Comparison of ENCODE assay signal across 1 cellular context in genomic region chr22:38681784-38682335, GRCh38.
TF ChIP-seq lines count a peak whose summit lies in the region.

Gene TOMM22, plus strand, starts transcription at chr22:38681957. Its CDS starts 22 bp downstream, at chr22:38681979.

TF ChIP-seq in HEK293, 187 proteins besides CTCF, POLR2A, EP300 and RAD21 (continued from another document and continues in another):
- TF ChIP-seq, protein P1, sequence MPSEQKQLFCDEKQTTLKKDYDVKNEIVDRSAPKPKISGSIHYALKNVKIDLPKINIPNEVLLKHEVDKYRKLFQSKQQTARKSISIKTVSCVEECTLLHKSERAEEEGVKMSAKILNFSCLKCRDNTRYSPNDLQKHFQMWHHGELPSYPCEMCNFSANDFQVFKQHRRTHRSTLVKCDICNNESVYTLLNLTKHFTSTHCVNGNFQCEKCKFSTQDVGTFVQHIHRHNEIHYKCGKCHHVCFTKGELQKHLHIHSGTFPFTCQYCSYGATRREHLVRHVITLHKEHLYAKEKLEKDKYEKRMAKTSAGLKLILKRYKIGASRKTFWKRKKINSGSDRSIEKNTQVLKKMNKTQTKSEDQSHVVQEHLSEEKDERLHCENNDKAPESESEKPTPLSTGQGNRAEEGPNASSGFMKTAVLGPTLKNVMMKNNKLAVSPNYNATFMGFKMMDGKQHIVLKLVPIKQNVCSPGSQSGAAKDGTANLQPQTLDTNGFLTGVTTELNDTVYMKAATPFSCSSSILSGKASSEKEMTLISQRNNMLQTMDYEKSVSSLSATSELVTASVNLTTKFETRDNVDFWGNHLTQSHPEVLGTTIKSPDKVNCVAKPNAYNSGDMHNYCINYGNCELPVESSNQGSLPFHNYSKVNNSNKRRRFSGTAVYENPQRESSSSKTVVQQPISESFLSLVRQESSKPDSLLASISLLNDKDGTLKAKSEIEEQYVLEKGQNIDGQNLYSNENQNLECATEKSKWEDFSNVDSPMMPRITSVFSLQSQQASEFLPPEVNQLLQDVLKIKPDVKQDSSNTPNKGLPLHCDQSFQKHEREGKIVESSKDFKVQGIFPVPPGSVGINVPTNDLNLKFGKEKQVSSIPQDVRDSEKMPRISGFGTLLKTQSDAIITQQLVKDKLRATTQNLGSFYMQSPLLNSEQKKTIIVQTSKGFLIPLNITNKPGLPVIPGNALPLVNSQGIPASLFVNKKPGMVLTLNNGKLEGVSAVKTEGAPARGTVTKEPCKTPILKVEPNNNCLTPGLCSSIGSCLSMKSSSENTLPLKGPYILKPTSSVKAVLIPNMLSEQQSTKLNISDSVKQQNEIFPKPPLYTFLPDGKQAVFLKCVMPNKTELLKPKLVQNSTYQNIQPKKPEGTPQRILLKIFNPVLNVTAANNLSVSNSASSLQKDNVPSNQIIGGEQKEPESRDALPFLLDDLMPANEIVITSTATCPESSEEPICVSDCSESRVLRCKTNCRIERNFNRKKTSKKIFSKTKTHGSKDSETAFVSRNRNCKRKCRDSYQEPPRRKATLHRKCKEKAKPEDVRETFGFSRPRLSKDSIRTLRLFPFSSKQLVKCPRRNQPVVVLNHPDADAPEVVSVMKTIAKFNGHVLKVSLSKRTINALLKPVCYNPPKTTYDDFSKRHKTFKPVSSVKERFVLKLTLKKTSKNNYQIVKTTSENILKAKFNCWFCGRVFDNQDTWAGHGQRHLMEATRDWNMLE (tag by site-specific recombination; conservative IDR thresholded peaks at IDR 0.05; ENCODE audit: low read depth) = peak; percentile 99
- TF ChIP-seq ZBTB11 (tag by site-specific recombination; conservative IDR thresholded peaks at IDR 0.05; ENCODE audit: low read depth) (peak; percentile 98), ZNF513 (tag by site-specific recombination; IDR thresholded peaks at IDR 0.05) (no peak), ZNF639 (tag by site-specific recombination; IDR thresholded peaks at IDR 0.05) (peak; percentile 96), ZNF521 (tag by site-specific recombination; IDR thresholded peaks at IDR 0.05) (no peak), ZNF184 (tag by site-specific recombination; IDR thresholded peaks at IDR 0.05) (no peak), ZNF501 (tag by site-specific recombination; IDR thresholded peaks at IDR 0.05) (peak; percentile 97), ZNF624 (tag by site-specific recombination; IDR thresholded peaks at IDR 0.05) (no peak), KLF8 (tag by site-specific recombination; IDR thresholded peaks at IDR 0.05) (peak; percentile 79), ZNF175 (tag by site-specific recombination; IDR thresholded peaks at IDR 0.05) (no peak), ZNF645 (tag by site-specific recombination; IDR thresholded peaks at IDR 0.05) (0 out of 2 replicates have a peak, but pooled peaks have one; percentile 40), ZNF768 (tag by site-specific recombination; IDR thresholded peaks at IDR 0.05) (no peak), ZSCAN4 (tag by site-specific recombination; IDR thresholded peaks at IDR 0.05) (peak; percentile 34; the same call in 1 of the 2 replicates), BCL11B (tag by site-specific recombination; IDR thresholded peaks at IDR 0.05; ENCODE audit: low read depth) (no peak; the same call in 1 of the 2 replicates), PATZ1 (tag by site-specific recombination; IDR thresholded peaks at IDR 0.05) (peak; percentile 66), ZSCAN30 (tag by site-specific recombination; IDR thresholded peaks at IDR 0.05) (peak; percentile 92), ZNF23 (tag by site-specific recombination; IDR thresholded peaks at IDR 0.05; ENCODE audit: borderline replicate concordance) (no peak), ZNF701 (tag by site-specific recombination; IDR thresholded peaks at IDR 0.05) (no peak), ZNF555 (tag by site-specific recombination; conservative IDR thresholded peaks at IDR 0.05) (no peak), ZNF488 (tag by site-specific recombination; IDR thresholded peaks at IDR 0.05) (no peak), ZNF548 (tag by site-specific recombination; IDR thresholded peaks at IDR 0.05) (no peak), ZNF221 (tag by site-specific recombination; IDR thresholded peaks at IDR 0.05; ENCODE audit: borderline replicate concordance) (no peak), ZNF707 (tag by site-specific recombination; IDR thresholded peaks at IDR 0.05) (no peak), ZNF777 (tag by site-specific recombination; IDR thresholded peaks at IDR 0.05; ENCODE audit: borderline replicate concordance) (peak; percentile 80), ZNF623 (tag by site-specific recombination; IDR thresholded peaks at IDR 0.05) (peak; percentile 42; the same call in 1 of the 2 replicates), ZBTB26 (tag by site-specific recombination; optimal IDR thresholded peaks at IDR 0.05) (peak; percentile 80), ZNF350 (tag by site-specific recombination; IDR thresholded peaks at IDR 0.05) (no peak), KLF9 (tag by site-specific recombination; IDR thresholded peaks at IDR 0.05; ENCODE audit: low read depth) (peak; percentile 85), YY2 (tag by site-specific recombination; IDR thresholded peaks at IDR 0.05) (peak; percentile 100), ZNF426 (tag by site-specific recombination; IDR thresholded peaks at IDR 0.05) (no peak), PRDM6 (tag by site-specific recombination; IDR thresholded peaks at IDR 0.05) (no peak), ZNF658 (tag by site-specific recombination; IDR thresholded peaks at IDR 0.05) (no peak), ZNF544 (tag by site-specific recombination; IDR thresholded peaks at IDR 0.05) (no peak), ZNF473 (tag by site-specific recombination; IDR thresholded peaks at IDR 0.05) (no peak), ZNF214 (tag by site-specific recombination; IDR thresholded peaks at IDR 0.05; ENCODE audit: borderline replicate concordance) (no peak), ZNF132 (tag by site-specific recombination; IDR thresholded peaks at IDR 0.05; ENCODE audit: borderline replicate concordance) (no peak), GLI4 (tag by site-specific recombination; IDR thresholded peaks at IDR 0.05) (peak; percentile 24; the same call in 1 of the 2 replicates)
- TF ChIP-seq, protein P2, sequence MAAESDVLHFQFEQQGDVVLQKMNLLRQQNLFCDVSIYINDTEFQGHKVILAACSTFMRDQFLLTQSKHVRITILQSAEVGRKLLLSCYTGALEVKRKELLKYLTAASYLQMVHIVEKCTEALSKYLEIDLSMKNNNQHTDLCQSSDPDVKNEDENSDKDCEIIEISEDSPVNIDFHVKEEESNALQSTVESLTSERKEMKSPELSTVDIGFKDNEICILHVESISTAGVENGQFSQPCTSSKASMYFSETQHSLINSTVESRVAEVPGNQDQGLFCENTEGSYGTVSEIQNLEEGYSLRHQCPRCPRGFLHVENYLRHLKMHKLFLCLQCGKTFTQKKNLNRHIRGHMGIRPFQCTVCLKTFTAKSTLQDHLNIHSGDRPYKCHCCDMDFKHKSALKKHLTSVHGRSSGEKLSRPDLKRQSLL (tag by site-specific recombination; IDR thresholded peaks at IDR 0.05) = peak; percentile 54
